8 cellular contexts compared by ENCODE assay signal in genomic region chr2:68764781-68765385, GRCh38. TPM values are rescaled to one million over a fixed set of nuclear protein-coding genes. Genes with fewer than 3 reads are reported as not detected.
DNase-seq lines count a peak whose midpoint lies in the region; FAIRE-seq and TF ChIP-seq lines count a peak whose summit lies in the region.
"Had no signal": no experiment of that assay in that cellular context is flagged by ENCODE, and none has a peak within 500 bp of the region (broad histone marks: within the 10 kb centered on the region; RNA-seq: fewer than 3 reads in every experiment).

No MANE protein-coding gene starts in this region.

- H3K27ac ChIP-seq in esophagus (ENCODE audit: low read depth in 2 of 2, low read length in 1 of 2), result peak overlapping the region; percentile 40 to 66
- peak overlapping the region; percentile 91 for H3K27ac ChIP-seq in smooth muscle cell (ENCODE audit: low read depth)

- no peak for TF ChIP-seq CTCF in HFFc6 (IDR thresholded peaks at IDR 0.05)
- no peak for TF ChIP-seq CTCF in smooth muscle cell (IDR thresholded peaks at IDR 0.05; ENCODE audit: borderline replicate concordance, insufficient read depth, poor library complexity, severe bottlenecking)

- H3K9me3 ChIP-seq in esophagus (ENCODE audit: control insufficient read depth in 2 of 2, insufficient read depth in 1 of 2, low read depth in 1 of 2, low read length in 1 of 2), result no peaks in the 10 kb centered on the region
- H3K9me3 ChIP-seq in smooth muscle cell (replicated peaks; ENCODE audit: low read depth), result no peaks in the 10 kb centered on the region

- peaks cover 30% of the 10 kb centered on the region for H3F3A ChIP-seq in smooth muscle cell (ENCODE audit: low read depth)

- H3K4me1 ChIP-seq in esophagus (ENCODE audit: control insufficient read depth in 2 of 2, insufficient read depth in 2 of 2, low read length in 1 of 2) (peaks cover 0 to 3% of the 10 kb centered on the region in 2 donors), smooth muscle cell (ENCODE audit: low read depth) (peaks cover 45% of the 10 kb centered on the region)

- peak overlapping the region; percentile 80 for H3K9ac ChIP-seq in smooth muscle cell (ENCODE audit: low read depth)

- peaks cover 14% of the 10 kb centered on the region for H3K4me1 Mint-ChIP-seq in HFFc6 (ENCODE audit: low read depth)

- H3K79me2 ChIP-seq in smooth muscle cell (ENCODE audit: low read depth), result no peaks in the 10 kb centered on the region

- H3K36me3 Mint-ChIP-seq in HFFc6 (ENCODE audit: low read depth), result no peaks in the 10 kb centered on the region

- no peak for TF ChIP-seq POLR2A in GM12891 (IDR thresholded peaks at IDR 0.05; ENCODE audit: low read depth, low read length)

- H3K27me3 ChIP-seq in esophagus (ENCODE audit: control insufficient read depth in 1 of 2, insufficient read depth in 2 of 2, low read length in 2 of 2) (no peaks in the 10 kb centered on the region), smooth muscle cell (ENCODE audit: low read depth) (no peaks in the 10 kb centered on the region)

- peak overlapping the region; percentile 55 for H3K4me3 Mint-ChIP-seq in HFFc6

- H4K20me1 ChIP-seq in smooth muscle cell (ENCODE audit: low read depth), result no peaks in the 10 kb centered on the region

- H3K4me2 ChIP-seq in smooth muscle cell, result peak overlapping the region; percentile 72

- no peak overlapping the region for H3K4me3 ChIP-seq in esophagus (ENCODE audit: low read depth in 1 of 2, low read length in 2 of 2)
- H3K4me3 ChIP-seq in smooth muscle cell, result peak overlapping the region; percentile 25

- peaks cover 14% of the 10 kb centered on the region for H3K27me3 Mint-ChIP-seq in HFFc6 (ENCODE audit: insufficient read depth)

- H3K36me3 ChIP-seq in esophagus (ENCODE audit: control insufficient read depth in 2 of 2, insufficient read depth in 2 of 2, low read length in 1 of 2) (no peaks in the 10 kb centered on the region), smooth muscle cell (ENCODE audit: low read depth) (no peaks in the 10 kb centered on the region)

- no peak overlapping the region for H2AFZ ChIP-seq in smooth muscle cell (ENCODE audit: low read depth)

- DNase-seq in HFFc6, result no peak
- DNase-seq in SK-N-DZ (ENCODE audit: low spot score), result peak; percentile 9
- DNase-seq in smooth muscle cell (lab: John Stamatoyannopoulos, UW; ENCODE audit: unreplicated experiment), result no peak
- DNase-seq in GM12891 (ENCODE audit: insufficient read length, low spot score), result no peak
- no peak for DNase-seq in NCI-H2171 treated with DMSO at 0.1 percent for 48 hours (lab: John Stamatoyannopoulos, UW)
- no peak for DNase-seq in NCI-H146 treated with DMSO at 0.1 percent for 48 hours (lab: John Stamatoyannopoulos, UW; ENCODE audit: unreplicated experiment)
- DNase-seq: NCI-H1092 treated with DMSO at 0.1 percent for 48 hours had no signal

- H3K9me3 Mint-ChIP-seq in HFFc6, result no peaks in the 10 kb centered on the region

- H3K27ac Mint-ChIP-seq in HFFc6, result no peak overlapping the region

- WGBS in esophagus, 2 donors, result 79 to 84% methylated on average over 5 of the region's 5 CpGs
- 21% methylated on average over 5 of the region's 5 CpGs for whole genome bisulfite sequencing in smooth muscle cell (ENCODE audit: low lambda C conversion rate)

- no peak for FAIRE-seq in GM12891 (lab: Jason Lieb, UNC)

TF ChIP-seq in GM12891, 5 proteins besides CTCF, POLR2A, EP300 and RAD21:
- TF ChIP-seq POU2F2 (IDR thresholded peaks at IDR 0.05; ENCODE audit: low read depth, low read length) (no peak), SPI1 (IDR thresholded peaks at IDR 0.05; ENCODE audit: low read depth, low read length) (no peak), POLR2AphosphoS5 (IDR thresholded peaks at IDR 0.05; ENCODE audit: low read depth, low read length) (no peak), PAX5 (IDR thresholded peaks at IDR 0.05; ENCODE audit: insufficient read depth, low read length, severe bottlenecking) (no peak), TAF1 (IDR thresholded peaks at IDR 0.05; ENCODE audit: low read depth, low read length) (no peak)

RNA-seq across cellular contexts. Expression of gene ARHGAP25, which starts 30.3 kb away (rescaled TPM):
- not detected for total RNA-seq in HFFc6 (2021; fragmentation: NEBNext Ultra II Directional; extraction: Animal tissue kit (Norgen Biotek cat#: 25700))
- 0.32 and 0.65 TPM in 2 replicates for polyA plus RNA-seq in SK-N-DZ (2014; cell fraction: cytosol; rRNA removed)
- 1.2 TPM in 1 of 2 replicates, not detected in the other for polyA plus RNA-seq in SK-N-DZ (2014; cell fraction: nucleus; rRNA removed)
- polyA plus RNA-seq in esophagus (1 to 10 TPM; 3.4 to 4.0 TPM), smooth muscle cell (1.5 and 2.7 TPM in 2 replicates)
- total RNA-seq in smooth muscle cell, result 1.2 and 2.0 TPM in 2 replicates
- polyA plus RNA-seq in GM12891 (2012; ENCODE audit: low read depth, missing spikeins), result 3.8 TPM
